ENCODE assay signal across 29 cellular contexts in genomic region chr5:177141496-177141895, GRCh38. TPM values are rescaled to one million over a fixed set of nuclear protein-coding genes. Genes with fewer than 3 reads are reported as not detected.
A peak's percentile ranks its signal among the peaks of the same experiment; 100 is the strongest.
DNase-seq lines count a peak whose midpoint lies in the region; ATAC-seq and TF ChIP-seq lines count a peak whose summit lies in the region.
"Had no signal": no experiment of that assay in that cellular context is flagged by ENCODE, and none has a peak within 500 bp of the region (broad histone marks: within the 10 kb centered on the region; RNA-seq: fewer than 3 reads in every experiment).

No MANE protein-coding gene starts in this region.

- ATAC-seq in HG03108 (IDR thresholded peaks at IDR 0.05; ENCODE audit: unreplicated experiment) = no peak
- ATAC-seq in GM19328 (IDR thresholded peaks at IDR 0.05; ENCODE audit: unreplicated experiment) = no peak
- ATAC-seq: activated naive CD4-positive, alpha-beta T cell treated with anti-CD3 and anti-CD28 coated beads, Interleukin-2, amount 50 U/mL, for 72 hours; gastroesophageal sphincter; naive thymus-derived CD4-positive, alpha-beta T cell had no signal

- H3K79me2 ChIP-seq in H9 (ENCODE audit: insufficient read depth, low read length) = peaks cover 58% of the 10 kb centered on the region; the same call in 1 of the 2 replicates

- H3K4me1 Mint-ChIP-seq in T-helper 2 cell treated with Interferon-gamma antibody and Interleukin-4, amounts not matched to agents 5 μg/mL and 100 μg/mL, for 36 hours (ENCODE audit: low read depth) = peaks cover 24% of the 10 kb centered on the region
- peaks cover 7 to 22% of the 10 kb centered on the region in 2 experiments for H3K4me1 Mint-ChIP-seq in H9
- peaks cover 47% of the 10 kb centered on the region for H3K4me1 Mint-ChIP-seq in dendritic cell treated with granulocyte-macrophage colony-stimulating factor and Interleukin-4, amounts not matched to agents 40 ng/mL and 50 ng/mL, for 4 days (ENCODE audit: low read depth)

- H3T11ph ChIP-seq in H9 (ENCODE audit: low read length) = no peak overlapping the region

- H2BK15ac ChIP-seq in H9 (ENCODE audit: low read depth, low read length) = no peak overlapping the region

- H3K36me3 Mint-ChIP-seq in T-helper 2 cell treated with Interferon-gamma antibody and Interleukin-4, amounts not matched to agents 5 μg/mL and 100 μg/mL, for 36 hours (ENCODE audit: low read depth) = peaks cover 45% of the 10 kb centered on the region
- peaks cover 22 to 90% (median 74%) of the 10 kb centered on the region in 3 experiments for H3K36me3 Mint-ChIP-seq in H9 (ENCODE audit: insufficient read depth in 1 of 3, low read depth in 3 of 3)
- peaks cover 99% of the 10 kb centered on the region for H3K36me3 Mint-ChIP-seq in dendritic cell treated with granulocyte-macrophage colony-stimulating factor and Interleukin-4, amounts not matched to agents 40 ng/mL and 50 ng/mL, for 4 days (ENCODE audit: low read depth)

- peaks cover 44% of the 10 kb centered on the region for H3K36me3 ChIP-seq in neutrophil

- H3K27me3 ChIP-seq in H9 (ENCODE audit: insufficient read depth, low read length) (no peaks in the 10 kb centered on the region), neutrophil (no peaks in the 10 kb centered on the region)
- H3K27me3 ChIP-seq: ascending aorta, gastroesophageal sphincter, stomach, thyroid gland had no signal

- no peak overlapping the region for H3K4ac ChIP-seq in H9 (ENCODE audit: low read depth, low read length)

- H3K56ac ChIP-seq in H9 (ENCODE audit: insufficient read length, low read depth, low read length) = no peak overlapping the region

- H3K27ac Mint-ChIP-seq in T-helper 2 cell treated with Interferon-gamma antibody and Interleukin-4, amounts not matched to agents 5 μg/mL and 100 μg/mL, for 36 hours = peak overlapping the region; percentile 10
- peak overlapping the region in 2 of 3 experiments; percentile 1 to 72; a peak in 2 of 7 replicates for H3K27ac Mint-ChIP-seq in H9
- peak overlapping the region; percentile 37 for H3K27ac Mint-ChIP-seq in dendritic cell treated with granulocyte-macrophage colony-stimulating factor and Interleukin-4, amounts not matched to agents 40 ng/mL and 50 ng/mL, for 4 days

- no peak overlapping the region for H2AK5ac ChIP-seq in H9 (ENCODE audit: insufficient read length, low read length)

- TF ChIP-seq CTCF in H9 (conservative IDR thresholded peaks at IDR 0.05) = no peak
- TF ChIP-seq CTCF in neutrophil (IDR thresholded peaks at IDR 0.05) = no peak

- peak overlapping the region in 1 of 2 experiments; percentile 21 for H3K4me3 ChIP-seq in neutrophil (ENCODE audit: low read depth in 1 of 2, low read length in 1 of 2)
- H3K4me3 ChIP-seq: ascending aorta, gastroesophageal sphincter, K562, left ventricle myocardium inferior, stomach, thyroid gland had no signal

- H3K4me3 Mint-ChIP-seq in T-helper 2 cell treated with Interferon-gamma antibody and Interleukin-4, amounts not matched to agents 5 μg/mL and 100 μg/mL, for 36 hours = no peak overlapping the region
- H3K4me3 Mint-ChIP-seq in H9 = no peak overlapping the region
- H3K4me3 Mint-ChIP-seq in dendritic cell treated with granulocyte-macrophage colony-stimulating factor and Interleukin-4, amounts not matched to agents 40 ng/mL and 50 ng/mL, for 4 days = no peak overlapping the region

- no peak overlapping the region for H4K8ac ChIP-seq in H9 (replicated peaks; ENCODE audit: insufficient read length, low read depth, low read length)

- H3K27me3 Mint-ChIP-seq in T-helper 2 cell treated with Interferon-gamma antibody and Interleukin-4, amounts not matched to agents 5 μg/mL and 100 μg/mL, for 36 hours (ENCODE audit: low read depth) = no peaks in the 10 kb centered on the region
- H3K27me3 Mint-ChIP-seq in H9 (ENCODE audit: low read depth) = no peaks in the 10 kb centered on the region
- H3K27me3 Mint-ChIP-seq in dendritic cell treated with granulocyte-macrophage colony-stimulating factor and Interleukin-4, amounts not matched to agents 40 ng/mL and 50 ng/mL, for 4 days = no peaks in the 10 kb centered on the region
- H3K27me3 Mint-ChIP-seq: naive thymus-derived CD4-positive, alpha-beta T cell had no signal

- no peak overlapping the region for H2BK12ac ChIP-seq in H9 (ENCODE audit: insufficient read length, low read depth, low read length)

- H2BK5ac ChIP-seq in H9 (ENCODE audit: insufficient read length, low read length) = no peak overlapping the region

- H3K4me1 ChIP-seq in H9 (ENCODE audit: insufficient read depth, low read length) (no peaks in the 10 kb centered on the region), neutrophil (ENCODE audit: control insufficient read depth in 1 of 2, insufficient read depth in 1 of 2, low read depth in 1 of 2, low read length in 1 of 2) (peaks cover 22 to 24% of the 10 kb centered on the region in 2 experiments)

- no peak overlapping the region for H3K23ac ChIP-seq in H9 (ENCODE audit: insufficient read length, low read depth, low read length)

- H2AFZ ChIP-seq in H9 (ENCODE audit: low read length) = no peak overlapping the region

- peaks cover 4% of the 10 kb centered on the region for H3K79me1 ChIP-seq in H9 (ENCODE audit: insufficient read depth, low read depth, low read length, poor library complexity, severe bottlenecking)

- H2BK120ac ChIP-seq in H9 (ENCODE audit: low read depth, low read length, poor library complexity, severe bottlenecking) = no peak overlapping the region

- DNase-seq in T-helper 2 cell treated with Interferon-gamma antibody and Interleukin-4, amounts not matched to agents 5 μg/mL and 100 μg/mL, for 36 hours (ENCODE audit: low spot score) = no peak
- DNase-seq in T-helper 2 cell = no peak
- no peak for DNase-seq in H9
- no peak for DNase-seq in H4 (ENCODE audit: low spot score)
- DNase-seq: 8988T; activated CD8-positive, alpha-beta memory T cell treated with anti-CD3 and anti-CD28 coated beads for 24 hours; caudate nucleus; DMS 273 treated with DMSO at 0.1 percent for 48 hours; HCEC 1CT; hypothalamus; left ventricle myocardium inferior; midbrain; naive thymus-derived CD4-positive, alpha-beta T cell; NCI-H1105; NCI-H226; retina; small intestine; stimulated activated CD4-positive, alpha-beta T cell treated with anti-CD3 and anti-CD28 coated beads, Interleukin-1b, Interleukin-23, amount 100 ng/mL, for 48 hours; stimulated activated CD8-positive, alpha-beta memory T cell treated with anti-CD3 and anti-CD28 coated beads, Interleukin-4, amount 100 ng/mL, for 48 hours; stomach; thyroid gland had no signal

- H3K4me2 ChIP-seq in H9 (ENCODE audit: insufficient read depth, insufficient read length, low read length) = no peak overlapping the region

- no peak overlapping the region for H3K27ac ChIP-seq in H9 (ENCODE audit: insufficient read length, low read depth, low read length)
- peak overlapping the region; percentile 71 for H3K27ac ChIP-seq in neutrophil
- H3K27ac ChIP-seq: ascending aorta, gastroesophageal sphincter, stomach, thyroid gland had no signal

- H3K14ac ChIP-seq in H9 (ENCODE audit: insufficient read depth, low read length) = no peak overlapping the region

- no peak overlapping the region for H3K9ac ChIP-seq in H9 (ENCODE audit: extremely low read depth, insufficient read length, low read length)

- no peak overlapping the region for H3K18ac ChIP-seq in H9 (ENCODE audit: insufficient read length, low read depth, low read length)

- no peaks in the 10 kb centered on the region for H3K9me3 Mint-ChIP-seq in T-helper 2 cell treated with Interferon-gamma antibody and Interleukin-4, amounts not matched to agents 5 μg/mL and 100 μg/mL, for 36 hours
- no peaks in the 10 kb centered on the region for H3K9me3 Mint-ChIP-seq in H9
- H3K9me3 Mint-ChIP-seq in dendritic cell treated with granulocyte-macrophage colony-stimulating factor and Interleukin-4, amounts not matched to agents 40 ng/mL and 50 ng/mL, for 4 days = no peaks in the 10 kb centered on the region
- H3K9me3 Mint-ChIP-seq: activated naive CD4-positive, alpha-beta T cell treated with anti-CD3 and anti-CD28 coated beads, Interleukin-2, amount 50 U/mL, for 72 hours; naive thymus-derived CD4-positive, alpha-beta T cell had no signal

- H4K20me1 ChIP-seq in H9 (ENCODE audit: control insufficient read depth, insufficient read depth, insufficient read length) = no peaks in the 10 kb centered on the region

- no peak overlapping the region for H4K5ac ChIP-seq in H9 (ENCODE audit: insufficient read length, low read depth, low read length)

- no peak overlapping the region for H2BK20ac ChIP-seq in H9 (ENCODE audit: low read depth, low read length, poor library complexity, severe bottlenecking)

- H3K9me3 ChIP-seq in H9 (ENCODE audit: control insufficient read depth, low read depth, low read length) (no peaks in the 10 kb centered on the region), neutrophil (no peaks in the 10 kb centered on the region)
- H3K9me3 ChIP-seq: ascending aorta, gastroesophageal sphincter, left ventricle myocardium inferior, stomach, thyroid gland had no signal

- no peak overlapping the region for H4K91ac ChIP-seq in H9 (ENCODE audit: insufficient read length, low read depth, low read length)

- intact Hi-C loops in dendritic cell treated with granulocyte-macrophage colony-stimulating factor and Interleukin-4, amounts not matched to agents 40 ng/mL and 50 ng/mL, for 4 days (cut with micrococcal nuclease) = no loop called here

- H3K23me2 ChIP-seq in H9 (ENCODE audit: insufficient read length, low read depth, low read length, poor library complexity, severe bottlenecking) = no peaks in the 10 kb centered on the region

- no CpG with 5 or more reads among the region's 3 CpGs for WGBS in H9 (ENCODE audit: extremely low coverage, insufficient read length, low lambda C conversion rate)

RNA-seq across cellular contexts. Expression of gene NSD1, which starts 7.9 kb away (rescaled TPM):
- 197 and 213 TPM in 2 replicates for total RNA-seq in H9 (2021)
- total RNA-seq in H4 (2014; rRNA removed; shearing (Covaris generic)) = 27.6 and 30.3 TPM in 2 replicates

RNA-seq across cellular contexts. Expression of gene FGFR4, which starts 54.8 kb away (rescaled TPM):
- 52.8 and 56.3 TPM in 2 replicates for total RNA-seq in H9 (2021)
- 11.4 and 16.9 TPM in 2 replicates for total RNA-seq in H4 (2014; rRNA removed; shearing (Covaris generic))
